Comparison of ENCODE assay signal across 20 cellular contexts in genomic region chr14:91752956-91753355, GRCh38. TPM values are rescaled to one million over a fixed set of nuclear protein-coding genes. Genes with fewer than 3 reads are reported as not detected.
DNase-seq lines count a peak whose midpoint lies in the region; ATAC-seq and TF ChIP-seq lines count a peak whose summit lies in the region.
"Had no signal": no experiment of that assay in that cellular context is flagged by ENCODE, and none has a peak within 500 bp of the region (broad histone marks: within the 10 kb centered on the region; RNA-seq: fewer than 3 reads in every experiment).

No MANE protein-coding gene starts in this region.

- H3K4me3 ChIP-seq in GM23338 (no peak overlapping the region), PC-9 (no peak overlapping the region), retinal pigment epithelial cell (ENCODE audit: low read length) (no peak overlapping the region), left lung (no peak overlapping the region)
- H3K4me3 ChIP-seq: SJSA1 had no signal

- POLR2A ChIA-PET in PC-9 (lab: Charles Lee; ENCODE audit: unreplicated experiment): no interaction called here

- DNase-seq in GM23338 (ENCODE audit: low spot score) (no peak), PC-9 (no peak), iPS-NIHi11 (ENCODE audit: low spot score) (peak; percentile 12), retinal pigment epithelial cell (ENCODE audit: low read depth) (peak; percentile 55), anterior cingulate cortex (lab: John Stamatoyannopoulos, UW) (no peak), posterior cingulate gyrus (no peak), left lung (no peak)
- DNase-seq: Calu3; CD4-positive, alpha-beta memory T cell; H7; Kasumi-1; MM.1S; NCI-H1694; NCI-H345; NCI-H69 had no signal

- TF ChIP-seq CTCF in GM23338 (conservative IDR thresholded peaks at IDR 0.05; ENCODE audit: low read depth in 2 of 2) (no peak), PC-9 (conservative IDR thresholded peaks at IDR 0.05) (no peak), retinal pigment epithelial cell (conservative IDR thresholded peaks at IDR 0.05; ENCODE audit: low read depth, low read length) (no peak), left lung (IDR thresholded peaks at IDR 0.05) (no peak)

- 0 out of 2 replicates have a peak, but pooled peaks cover 4% of the 10 kb centered on the region for H3K4me1 ChIP-seq in GM23338 (ENCODE audit: insufficient read depth)
- H3K4me1 ChIP-seq in PC-9 (replicated peaks; ENCODE audit: insufficient read depth): peaks cover 39% of the 10 kb centered on the region
- peaks cover 0 to 5% of the 10 kb centered on the region in 2 donors for H3K4me1 ChIP-seq in left lung
- H3K4me1 ChIP-seq: SJSA1 had no signal

- no peak overlapping the region for H3K27ac Mint-ChIP-seq in GM23338
- H3K27ac Mint-ChIP-seq: IgD-negative memory B cell had no signal

- CTCF ChIA-PET in PC-9 (lab: Charles Lee): no interaction called here

- no peaks in the 10 kb centered on the region for H3K36me3 Mint-ChIP-seq in GM23338 (ENCODE audit: low read depth)
- H3K36me3 Mint-ChIP-seq: CD4-positive, alpha-beta memory T cell; IgD-negative memory B cell had no signal

- H4K20me1 ChIP-seq in GM23338 (replicated peaks; ENCODE audit: insufficient read depth) (no peaks in the 10 kb centered on the region), PC-9 (ENCODE audit: insufficient read depth) (no peaks in the 10 kb centered on the region)

- no TSS peak for BruUV-seq in PC-9 (replicated peaks; lab: Mats Ljungman, UMichigan)

- no peaks in the 10 kb centered on the region for H3K27me3 Mint-ChIP-seq in GM23338 (ENCODE audit: insufficient read depth, low read depth, poor library complexity)
- H3K27me3 Mint-ChIP-seq: CD4-positive, alpha-beta memory T cell had no signal

- H3K9me3 ChIP-seq in PC-9 (ENCODE audit: insufficient read depth, low read depth): no peaks in the 10 kb centered on the region; the same call in none of the 2 replicates
- H3K9me3 ChIP-seq in left lung: no peaks in the 10 kb centered on the region
- H3K9me3 ChIP-seq: SJSA1 had no signal

- H3K27me3 ChIP-seq in GM23338 (ENCODE audit: insufficient read depth): no peaks in the 10 kb centered on the region
- H3K27me3 ChIP-seq in PC-9 (ENCODE audit: insufficient read depth, low read depth): no peaks in the 10 kb centered on the region
- H3K27me3 ChIP-seq in left lung: no peaks in the 10 kb centered on the region
- H3K27me3 ChIP-seq: SJSA1 had no signal

- no peaks in the 10 kb centered on the region for H3K9me2 ChIP-seq in GM23338 (ENCODE audit: insufficient read depth)
- H3K9me2 ChIP-seq in PC-9 (ENCODE audit: insufficient read depth): no peaks in the 10 kb centered on the region

- ATAC-seq in GM23338: peak; percentile 46; the same call in 2 of the 3 replicates
- ATAC-seq in HG03175 (IDR thresholded peaks at IDR 0.05; ENCODE audit: unreplicated experiment): no peak
- ATAC-seq in left lung: no peak

- H3K4me2 ChIP-seq in GM23338: no peak overlapping the region
- H3K4me2 ChIP-seq in PC-9: no peak overlapping the region

- H3K4me3 Mint-ChIP-seq in GM23338: no peak overlapping the region
- H3K4me3 Mint-ChIP-seq: CD4-positive, alpha-beta memory T cell; IgD-negative memory B cell had no signal

- H3K9me3 Mint-ChIP-seq in GM23338: no peaks in the 10 kb centered on the region
- H3K9me3 Mint-ChIP-seq: IgD-negative memory B cell had no signal

- H3K79me2 ChIP-seq in GM23338 (replicated peaks; ENCODE audit: insufficient read depth) (no peaks in the 10 kb centered on the region), PC-9 (ENCODE audit: low read depth) (no peaks in the 10 kb centered on the region)

- no peak overlapping the region for H2AFZ ChIP-seq in GM23338
- H2AFZ ChIP-seq in PC-9: no peak overlapping the region

- no peaks in the 10 kb centered on the region for H3K36me3 ChIP-seq in GM23338 (ENCODE audit: insufficient read depth)
- H3K36me3 ChIP-seq in PC-9 (ENCODE audit: low read depth): no peaks in the 10 kb centered on the region
- no peaks in the 10 kb centered on the region for H3K36me3 ChIP-seq in left lung
- H3K36me3 ChIP-seq: SJSA1 had no signal

- H3K27ac ChIP-seq in GM23338 (ENCODE audit: low read depth): no peak overlapping the region
- peak overlapping the region; percentile 9; the same call in 1 of the 2 replicates for H3K27ac ChIP-seq in PC-9
- no peak overlapping the region for H3K27ac ChIP-seq in left lung
- H3K27ac ChIP-seq: HL-60, RWPE1, SJSA1 had no signal

- H3F3A ChIP-seq in GM23338 (replicated peaks; ENCODE audit: low read depth) (no peaks in the 10 kb centered on the region), PC-9 (ENCODE audit: insufficient read depth, low read depth) (peaks cover 16% of the 10 kb centered on the region)

- H3K4me1 Mint-ChIP-seq in GM23338: peaks cover 11% of the 10 kb centered on the region
- H3K4me1 Mint-ChIP-seq: IgD-negative memory B cell had no signal

- intact Hi-C loops in PC-9 (cut with micrococcal nuclease; ENCODE audit: unreplicated experiment): no loop called here
- intact Hi-C loops in posterior cingulate gyrus (cut with DNase I): no loop called here
- intact Hi-C loops in left lung (cut with DNase I): no loop called here

TF ChIP-seq in GM23338, 12 proteins besides CTCF, POLR2A, EP300 and RAD21 (continues in another document):
- TF ChIP-seq ZNF462 (CRISPR knock-in tag; IDR thresholded peaks at IDR 0.05) (no peak), EZH2 (IDR thresholded peaks at IDR 0.05; ENCODE audit: low read depth, unreplicated experiment) (no peak), ZNF331 (CRISPR knock-in tag; IDR thresholded peaks at IDR 0.05; ENCODE audit: low read depth) (no peak), EZH2phosphoT487 (IDR thresholded peaks at IDR 0.05; ENCODE audit: unreplicated experiment) (no peak)

RNA-seq across cellular contexts. Expression of gene CATSPERB, which starts 21.1 kb away (rescaled TPM):
- 0.38 TPM in 1 of 2 replicates, not detected in the other for total RNA-seq in GM23338 (2014; rRNA removed; shearing (Covaris generic))
- 0.27 TPM in 1 of 2 replicates, not detected in the other for polyA plus RNA-seq in GM23338 (2016; fragmentation: Nextera tagmentation; extraction: Ambion mirVana)
- not detected in 2 replicates for total RNA-seq in PC-9 (2021)
- total RNA-seq in left lung: 1 to 10 TPM; 1.3 to 3.6 TPM
- total RNA-seq: SJSA1 had no signal

Comparison
In these comparisons a context has a peak if more than half of its experiments do, and no peak if none do; other contexts are left out.
1. DNase-seq: peak in iPS-NIHi11 (single experiment) and retinal pigment epithelial cell (single experiment); none in GM23338 (single experiment), PC-9 (0 of 2), anterior cingulate cortex (0 of 58), posterior cingulate gyrus (0 of 10) and left lung (0 of 2).